ENCODE assay signal across 24 cellular contexts in the genomic region with DNA sequence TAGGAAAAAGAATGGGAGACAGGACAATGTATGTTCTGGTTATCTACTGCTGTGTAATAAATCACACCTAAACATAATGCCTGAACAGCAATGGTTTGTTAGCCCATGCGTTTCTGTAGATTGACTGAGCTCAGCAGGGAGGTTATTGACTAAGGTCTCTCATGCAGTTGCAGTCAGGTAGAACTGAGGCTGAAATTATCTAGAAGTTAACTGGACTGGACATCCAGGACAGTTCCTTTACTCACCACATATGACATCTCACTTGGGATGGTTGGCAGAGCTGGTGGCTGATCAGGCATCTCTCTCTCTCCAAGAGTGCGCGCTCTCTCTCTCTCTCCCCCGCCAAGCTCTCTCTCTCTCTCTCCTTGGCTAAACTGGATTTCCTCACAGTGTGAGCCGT. TPM values are rescaled to one million over a fixed set of nuclear protein-coding genes. Genes with fewer than 3 reads are reported as not detected.
"Had no signal": no experiment of that assay in that cellular context is flagged by ENCODE, and none has a peak within 500 bp of the region (broad histone marks: within the 10 kb centered on the region; RNA-seq: fewer than 3 reads in every experiment).

No MANE protein-coding gene starts in this region.

- H3K36me3 Mint-ChIP-seq: brain had no signal

- H3K36me3 ChIP-seq: gastroesophageal sphincter, heart left ventricle, left ventricle myocardium inferior, tibial nerve had no signal

- H3K27ac Mint-ChIP-seq: activated CD4-positive, alpha-beta T cell treated with anti-CD3 and anti-CD28 coated beads, Interleukin-2, amount 10 ng/mL, durations not matched to agents 7 days and 5 days; activated CD8-positive, alpha-beta T cell treated with anti-CD3 and anti-CD28 coated beads, Interleukin-2, amount 10 ng/mL, durations not matched to agents 7 days and 5 days; activated naive CD4-positive, alpha-beta T cell treated with anti-CD3 and anti-CD28 coated beads for 36 hours; brain; nephron progenitor cell had no signal

- H3K9me3 ChIP-seq: gastroesophageal sphincter, heart left ventricle, left ventricle myocardium inferior had no signal

- H3K4me3 Mint-ChIP-seq: activated CD4-positive, alpha-beta T cell treated with anti-CD3 and anti-CD28 coated beads, Interleukin-2, amount 10 ng/mL, durations not matched to agents 7 days and 5 days; activated CD8-positive, alpha-beta T cell treated with anti-CD3 and anti-CD28 coated beads, Interleukin-2, amount 10 ng/mL, durations not matched to agents 7 days and 5 days; activated naive CD4-positive, alpha-beta T cell treated with anti-CD3 and anti-CD28 coated beads for 36 hours; activated T-cell treated with anti-CD3 and anti-CD28 coated beads, Interleukin-2, amount 50 U/mL, for 4 hours; brain; nephron progenitor cell had no signal

- FAIRE-seq: endometrium, urothelium cell line had no signal

- H3K27ac ChIP-seq: coronary artery, gastroesophageal sphincter, heart left ventricle, left ventricle myocardium inferior, tibial nerve had no signal

- H3K4me3 ChIP-seq: coronary artery, gastroesophageal sphincter, heart left ventricle, left ventricle myocardium inferior, tibial nerve had no signal

- H3K9me3 Mint-ChIP-seq: activated CD4-positive, alpha-beta T cell treated with anti-CD3 and anti-CD28 coated beads, Interleukin-2, amount 10 ng/mL, durations not matched to agents 7 days and 5 days; activated naive CD4-positive, alpha-beta T cell treated with anti-CD3 and anti-CD28 coated beads for 36 hours; activated T-cell treated with anti-CD3 and anti-CD28 coated beads, Interleukin-2, amount 50 U/mL, for 4 hours; nephron progenitor cell had no signal

- DNase-seq: activated CD4-positive, alpha-beta T cell treated with anti-CD3 and anti-CD28 coated beads, Interleukin-2, amount 10 ng/mL, durations not matched to agents 7 days and 5 days; activated CD8-positive, alpha-beta memory T cell treated with anti-CD3 and anti-CD28 coated beads, Interleukin-2, amount 50 U/mL, for 4 hours; activated CD8-positive, alpha-beta T cell treated with anti-CD3 and anti-CD28 coated beads, Interleukin-2, amount 10 ng/mL, durations not matched to agents 7 days and 5 days; activated naive CD4-positive, alpha-beta T cell treated with anti-CD3 and anti-CD28 coated beads for 36 hours; activated T-cell treated with anti-CD3 and anti-CD28 coated beads, Interleukin-2, amount 50 U/mL, for 4 hours; anterior cingulate cortex; heart left ventricle; left ventricle myocardium inferior; nephron progenitor cell; nucleus accumbens; stimulated activated CD4-positive, alpha-beta T cell treated with anti-CD3 and anti-CD28 coated beads, Interleukin-12 subunit alpha, Interleukin-12 subunit beta, amount 100 ng/mL, for 4 hours; stimulated activated CD4-positive, alpha-beta T cell treated with anti-CD3 and anti-CD28 coated beads, Interleukin-1b, Interleukin-23, amount 100 ng/mL, for 48 hours; stimulated activated CD8-positive, alpha-beta memory T cell treated with anti-CD3 and anti-CD28 coated beads, Interleukin-4, amount 100 ng/mL, for 48 hours; stimulated activated naive CD4-positive, alpha-beta T cell treated with Interleukin-2 at 50 U/mL for 16 hours; T-helper 9 cell had no signal

RNA-seq across cellular contexts. Expression of a gene that starts 8.9 kb away (rescaled TPM):
- total RNA-seq: activated CD4-positive, alpha-beta T cell treated with anti-CD3 and anti-CD28 coated beads, Interleukin-2, amount 10 ng/mL, durations not matched to agents 7 days and 5 days; activated CD8-positive, alpha-beta T cell treated with anti-CD3 and anti-CD28 coated beads, Interleukin-2, amount 10 ng/mL, durations not matched to agents 7 days and 5 days; activated naive CD4-positive, alpha-beta T cell treated with anti-CD3 and anti-CD28 coated beads for 36 hours; activated T-cell treated with anti-CD3 and anti-CD28 coated beads, Interleukin-2, amount 50 U/mL, for 4 hours; gastroesophageal sphincter; heart left ventricle; kidney epithelial cell; left ventricle myocardium inferior; myocyte; posterior vena cava; tibial nerve had no signal
